ENCODE assay signal across 1 cellular context in genomic region chr7:1988533-1988930, GRCh38.
TF ChIP-seq lines count a peak whose summit lies in the region.

No MANE protein-coding gene starts in this region.

TF ChIP-seq in WTC11, 78 proteins besides CTCF, POLR2A, EP300 and RAD21 (continued from another document):
- TF ChIP-seq IRF1 (CRISPR knock-in tag; IDR thresholded peaks at IDR 0.05) (no peak), TCF7 (CRISPR knock-in tag; IDR thresholded peaks at IDR 0.05; ENCODE audit: low read depth) (no peak), ATF1 (CRISPR knock-in tag; IDR thresholded peaks at IDR 0.05) (no peak), CREB1 (CRISPR knock-in tag; IDR thresholded peaks at IDR 0.05) (no peak), HMGXB4 (CRISPR knock-in tag; IDR thresholded peaks at IDR 0.05) (no peak), MXD4 (CRISPR knock-in tag; IDR thresholded peaks at IDR 0.05; ENCODE audit: borderline replicate concordance) (no peak), JUN (CRISPR knock-in tag; IDR thresholded peaks at IDR 0.05) (no peak)
